In genomic region chr10:118800920-118801319, GRCh38 we compare ENCODE assay signal across 9 cellular contexts. TPM values are rescaled to one million over a fixed set of nuclear protein-coding genes. Genes with fewer than 3 reads are reported as not detected.
A peak's percentile ranks its signal among the peaks of the same experiment; 100 is the strongest.
DNase-seq lines count a peak whose midpoint lies in the region; ATAC-seq and TF ChIP-seq lines count a peak whose summit lies in the region.
"Had no signal": no experiment of that assay in that cellular context is flagged by ENCODE, and none has a peak within 500 bp of the region (broad histone marks: within the 10 kb centered on the region; RNA-seq: fewer than 3 reads in every experiment).

No MANE protein-coding gene starts in this region.

- CTCF ChIA-PET in HEK293 (lab: Yijun Ruan, JAX): interaction anchor here (0.7 to 4.3 kb wide), 4 partner anchors 47 to 232 kb away, joined by 3 to 26 read pairs (median 6); partner anchors contain the start of gene CACUL1

- DNase-seq in AG08395 (ENCODE audit: low spot score) (peak; percentile 25), adrenal gland (peak in 5 of 7 donors; percentile 35 to 78 (median 48)), left lobe of liver (ENCODE audit: low spot score) (peak; percentile 55), NCI-H510A (lab: John Stamatoyannopoulos, UW) (no peak), activated T-cell treated with anti-CD3 and anti-CD28 coated beads for 4 hours (no peak), DMS153 (lab: John Stamatoyannopoulos, UW) (no peak), GOT3 (lab: John Stamatoyannopoulos, UW) (no peak)
- DNase-seq: activated B cell treated with CpG ODN at 0.5 μM for 24 hours had no signal

- POLR2A ChIA-PET in HEK293 (lab: Yijun Ruan, JAX): no interaction called here

- TF ChIP-seq POLR2A in adrenal gland (IDR thresholded peaks at IDR 0.05): no peak

- WGBS in adrenal gland, 4 donors: 62 to 78% (median 68%) methylated on average over 4 of the region's 4 CpGs

- no peaks in the 10 kb centered on the region for H3K4me1 ChIP-seq in HEK293 (ENCODE audit: control insufficient read depth, insufficient read depth, low read length)
- H3K4me1 ChIP-seq in adrenal gland (replicated peaks in 1 of 2): peaks cover 0 to 5% of the 10 kb centered on the region in 2 donors

- TF ChIP-seq CTCF in HEK293 (tag by site-specific recombination; IDR thresholded peaks at IDR 0.05): peak; percentile 50; the same call in 1 of the 2 replicates
- TF ChIP-seq CTCF in adrenal gland (IDR thresholded peaks at IDR 0.05): peak; percentile 29 to 62 (median 56)

- no peaks in the 10 kb centered on the region for H3K27me3 ChIP-seq in adrenal gland

- H3K27ac ChIP-seq in HEK293 (ENCODE audit: extremely low read depth, low read depth, low read length) (no peak overlapping the region), adrenal gland (no peak overlapping the region)

- ATAC-seq in left lobe of liver: peak; percentile 84

- intact Hi-C loops in adrenal gland (cut with DNase I): loop anchor here in 1 of 2 donors (5.0 kb wide), 1 partner anchor 234 kb away; no protein-coding TSS in a partner anchor

- H3K9me3 ChIP-seq in HEK293 (ENCODE audit: control insufficient read depth, insufficient read depth, low read depth, low read length): no peaks in the 10 kb centered on the region
- no peaks in the 10 kb centered on the region for H3K9me3 ChIP-seq in adrenal gland (replicated peaks in 1 of 3)

- no peaks in the 10 kb centered on the region for H3K36me3 ChIP-seq in HEK293 (ENCODE audit: control insufficient read depth in 2 of 2, insufficient read depth in 1 of 2, low read length in 2 of 2)
- H3K36me3 ChIP-seq in adrenal gland (replicated peaks in 1 of 2): no peaks in the 10 kb centered on the region

- H3K4me3 ChIP-seq in HEK293 (ENCODE audit: low read depth, low read length) (no peak overlapping the region), adrenal gland (no peak overlapping the region)

TF ChIP-seq in HEK293, 187 proteins besides CTCF, POLR2A, EP300 and RAD21:
- TF ChIP-seq FEZF1 (tag by site-specific recombination; IDR thresholded peaks at IDR 0.05) (peak; percentile 48; the same call in 1 of the 2 replicates), ZNF654 (tag by site-specific recombination; IDR thresholded peaks at IDR 0.05; ENCODE audit: low read depth) (peak; percentile 32; the same call in 1 of the 2 replicates), ZNF174 (tag by site-specific recombination; IDR thresholded peaks at IDR 0.05) (no peak), ZNF664 (tag by site-specific recombination; IDR thresholded peaks at IDR 0.05) (no peak)

RNA-seq across cellular contexts. Expression of gene CACUL1, which starts 46.1 kb away (rescaled TPM):
- total RNA-seq in adrenal gland (10 to 100 TPM; 24.2 to 70.0 (median 40.1) TPM), left lobe of liver (16.1 TPM)
- 10 to 100 TPM in 2 of 3 donors, 1 to 10 TPM in 1; 6.9 to 24.5 (median 16.9) TPM for polyA plus RNA-seq in adrenal gland

Comparison
In these comparisons a context has a peak if more than half of its experiments do, and no peak if none do; other contexts are left out.
1. DNase-seq: peak in AG08395 (single experiment), adrenal gland (5 of 7) and left lobe of liver (single experiment); none in NCI-H510A (single experiment), activated T-cell treated with anti-CD3 and anti-CD28 coated beads for 4 hours (single experiment), DMS153 (single experiment) and GOT3 (single experiment).